20 cellular contexts compared by ENCODE assay signal in the genomic region with DNA sequence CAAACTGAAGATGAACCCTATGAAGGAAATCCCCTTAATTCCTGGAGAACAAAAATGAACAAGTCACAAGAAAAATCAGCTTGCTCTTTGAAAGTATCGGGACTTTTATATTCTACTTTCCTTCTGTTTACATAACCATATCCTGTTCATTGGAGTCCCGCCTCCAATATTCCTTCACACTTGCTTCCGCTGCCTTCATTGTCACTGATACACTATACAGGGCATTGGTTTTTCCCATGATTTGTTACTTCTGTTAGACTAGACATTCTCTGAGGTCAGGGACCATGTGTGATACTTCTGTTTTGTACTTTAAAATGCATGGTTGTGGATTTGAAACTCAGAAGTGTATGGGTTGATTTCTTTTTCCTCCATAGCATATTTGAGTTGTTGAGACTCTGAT.
"Had no signal": no experiment of that assay in that cellular context is flagged by ENCODE, and none has a peak within 500 bp of the region (broad histone marks: within the 10 kb centered on the region; RNA-seq: fewer than 3 reads in every experiment).

No MANE protein-coding gene starts in this region.

- H3K4me3 ChIP-seq: heart left ventricle, lung, sigmoid colon, skin epidermis, testis, tibial nerve, upper lobe of right lung, vagina had no signal

- ATAC-seq: heart left ventricle; left colon; left ventricle myocardium superior; stimulated activated naive B cell treated with anti-CD40 and anti-IgM and Interleukin-4, amounts not matched to agents 10 μg/mL and 1 μg/mL and 100 μg/mL, for 72 hours; stimulated activated naive CD8-positive, alpha-beta T cell treated with anti-CD3 and anti-CD28 coated beads, Interleukin-15, amount 100 ng/mL, for 72 hours; upper lobe of right lung had no signal

- H3K9me3 ChIP-seq: neutrophil, sigmoid colon, testis, upper lobe of right lung, vagina had no signal

- H3K27me3 Mint-ChIP-seq: naive B cell; stimulated activated naive B cell treated with anti-CD40 and anti-IgM and Interleukin-4, amounts not matched to agents 10 μg/mL and 1 μg/mL and 100 μg/mL, for 72 hours; stimulated activated naive CD8-positive, alpha-beta T cell treated with anti-CD3 and anti-CD28 coated beads, Interleukin-15, amount 100 ng/mL, for 72 hours had no signal

- H3K27me3 ChIP-seq: heart left ventricle, neutrophil, sigmoid colon, testis, tibial nerve, upper lobe of right lung, vagina had no signal

- H3K4me3 Mint-ChIP-seq: endodermal cell; stimulated activated naive B cell treated with anti-CD40 and anti-IgM and Interleukin-4, amounts not matched to agents 10 μg/mL and 1 μg/mL and 100 μg/mL, for 72 hours; stimulated activated naive CD8-positive, alpha-beta T cell treated with anti-CD3 and anti-CD28 coated beads, Interleukin-15, amount 100 ng/mL, for 72 hours had no signal

- H3K4me1 ChIP-seq: sigmoid colon, testis, tibial nerve, upper lobe of right lung, vagina had no signal

- H3K27ac Mint-ChIP-seq: endodermal cell; stimulated activated naive B cell treated with anti-CD40 and anti-IgM and Interleukin-4, amounts not matched to agents 10 μg/mL and 1 μg/mL and 100 μg/mL, for 72 hours had no signal

- DNase-seq: effector CD4-positive, alpha-beta T cell; endodermal cell; heart left ventricle; hippocampal formation; left colon; left ventricle myocardium superior; mesendoderm; naive B cell; sigmoid colon; stimulated activated CD4-positive, alpha-beta T cell treated with anti-CD3 and anti-CD28 coated beads, Interleukin-2, amount 100 ng/mL, for 24 hours; stimulated activated CD4-positive, alpha-beta T cell treated with anti-CD3 and anti-CD28 coated beads, Interleukin-4, amount 100 ng/mL, for 4 hours; stimulated activated naive B cell treated with anti-CD40 and anti-IgM and Interleukin-4, amounts not matched to agents 10 μg/mL and 1 μg/mL and 100 μg/mL, for 72 hours; stimulated activated naive CD8-positive, alpha-beta T cell treated with anti-CD3 and anti-CD28 coated beads, Interleukin-15, amount 100 ng/mL, for 72 hours; testis; upper lobe of right lung had no signal

- H3K27ac ChIP-seq: heart left ventricle, neutrophil, sigmoid colon, skin epidermis, testis, tibial nerve, upper lobe of right lung, vagina had no signal

- H3K4me1 Mint-ChIP-seq: endodermal cell had no signal

- H3K36me3 ChIP-seq: heart left ventricle, neutrophil, sigmoid colon, tibial nerve, upper lobe of right lung, vagina had no signal
